In genomic region chr2:207330912-207331311, GRCh38 we compare ENCODE assay signal across 7 cellular contexts.
DNase-seq lines count a peak whose midpoint lies in the region; ATAC-seq, FAIRE-seq and TF ChIP-seq lines count a peak whose summit lies in the region.

No MANE protein-coding gene starts in this region.

- H3K27ac Mint-ChIP-seq in activated naive CD8-positive, alpha-beta T cell treated with anti-CD3 and anti-CD28 coated beads, Interleukin-2, amount 50 U/mL, for 24 hours, result peak overlapping the region; percentile 88

- H3K4me1 Mint-ChIP-seq in activated naive CD8-positive, alpha-beta T cell treated with anti-CD3 and anti-CD28 coated beads, Interleukin-2, amount 50 U/mL, for 24 hours, result peaks cover 78% of the 10 kb centered on the region

- no peaks in the 10 kb centered on the region for H3K9me3 Mint-ChIP-seq in activated naive CD8-positive, alpha-beta T cell treated with anti-CD3 and anti-CD28 coated beads, Interleukin-2, amount 50 U/mL, for 24 hours

- DNase-seq in GOT3 (lab: John Stamatoyannopoulos, UW), result peak; percentile 3
- DNase-seq in MV-4-11 (lab: John Stamatoyannopoulos, UW), result peak; percentile 55
- DNase-seq in activated naive CD8-positive, alpha-beta T cell treated with anti-CD3 and anti-CD28 coated beads, Interleukin-2, amount 50 U/mL, for 24 hours, result peak; percentile 65
- DNase-seq in pancreas, result peak in 2 of 6 donors; percentile 34 to 68
- no peak for DNase-seq in NCI-H2081 treated with DMSO at 0.1 percent for 48 hours (lab: John Stamatoyannopoulos, UW)
- no peak for DNase-seq in 8988T

- H3K9me3 ChIP-seq in pancreas, result no peaks in the 10 kb centered on the region

- intact Hi-C loops in pancreas (cut with DNase I), result no loop called here

- H3K36me3 Mint-ChIP-seq in activated naive CD8-positive, alpha-beta T cell treated with anti-CD3 and anti-CD28 coated beads, Interleukin-2, amount 50 U/mL, for 24 hours (ENCODE audit: low read depth), result peaks cover 2% of the 10 kb centered on the region

- H3K27me3 ChIP-seq in pancreas, result no peaks in the 10 kb centered on the region

- no peak overlapping the region for H3K4me3 ChIP-seq in pancreas

- 53% methylated on average over 7 of the region's 7 CpGs for WGBS in pancreas, 2 donors

- FAIRE-seq in pancreas (lab: Jason Lieb, UNC), result no peak

- peak overlapping the region; percentile 39 for H3K4me3 Mint-ChIP-seq in activated naive CD8-positive, alpha-beta T cell treated with anti-CD3 and anti-CD28 coated beads, Interleukin-2, amount 50 U/mL, for 24 hours

- no peak overlapping the region for H3K27ac ChIP-seq in pancreas

- no peaks in the 10 kb centered on the region for H3K36me3 ChIP-seq in pancreas

- H3K4me1 ChIP-seq in pancreas, result peaks cover 0 to 11% (median 0%) of the 10 kb centered on the region in 3 donors

- ATAC-seq in GM18517 (IDR thresholded peaks at IDR 0.05; ENCODE audit: unreplicated experiment) (peak; percentile 61), pancreas (peak; percentile 28 to 69 (median 52))
- ATAC-seq in activated naive CD8-positive, alpha-beta T cell treated with anti-CD3 and anti-CD28 coated beads, Interleukin-2, amount 50 U/mL, for 24 hours, result peak; percentile 85

- TF ChIP-seq CTCF in pancreas (IDR thresholded peaks at IDR 0.05), result no peak

- H3K27me3 Mint-ChIP-seq in activated naive CD8-positive, alpha-beta T cell treated with anti-CD3 and anti-CD28 coated beads, Interleukin-2, amount 50 U/mL, for 24 hours, result no peaks in the 10 kb centered on the region

Comparison
In these comparisons a context has a peak if more than half of its experiments do, and no peak if none do; other contexts are left out.
1. DNase-seq: peak in GOT3 (single experiment), MV-4-11 (single experiment) and activated naive CD8-positive, alpha-beta T cell treated with anti-CD3 and anti-CD28 coated beads, Interleukin-2, amount 50 U/mL, for 24 hours (single experiment); none in NCI-H2081 treated with DMSO at 0.1 percent for 48 hours (single experiment) and 8988T (single experiment).
2. Peak in every context shown above with its lines, with median percentiles within 50 percentile points of each other: ATAC-seq.